In genomic region chr1:14095001-14095400, GRCh38 we compare ENCODE assay signal across 1 cellular context.
TF ChIP-seq lines count a peak whose summit lies in the region.

No MANE protein-coding gene starts in this region.

TF ChIP-seq in GM23338, 12 proteins besides CTCF, POLR2A, EP300 and RAD21 (continued from another document):
- no peak for TF ChIP-seq EZH2 (IDR thresholded peaks at IDR 0.05; ENCODE audit: low read depth, unreplicated experiment)
